ENCODE assay signal across 32 cellular contexts in genomic region chr17:4893721-4894560, GRCh38. TPM values are rescaled to one million over a fixed set of nuclear protein-coding genes. Genes with fewer than 3 reads are reported as not detected.
"Had no signal": no experiment of that assay in that cellular context is flagged by ENCODE, and none has a peak within 500 bp of the region (broad histone marks: within the 10 kb centered on the region; RNA-seq: fewer than 3 reads in every experiment).

No MANE protein-coding gene starts in this region.

- H3K27me3 Mint-ChIP-seq: activated CD4-positive, alpha-beta T cell treated with anti-CD3 and anti-CD28 coated beads for 36 hours; activated naive CD8-positive, alpha-beta T cell treated with anti-CD3 and anti-CD28 coated beads for 36 hours; central memory CD8-positive, alpha-beta T cell; effector memory CD8-positive, alpha-beta T cell; naive thymus-derived CD8-positive, alpha-beta T cell had no signal

- H3K27ac Mint-ChIP-seq: activated CD4-positive, alpha-beta T cell treated with anti-CD3 and anti-CD28 coated beads for 36 hours; activated naive CD8-positive, alpha-beta T cell treated with anti-CD3 and anti-CD28 coated beads for 36 hours; mesothelial cell of epicardium; naive thymus-derived CD8-positive, alpha-beta T cell; WTC11 had no signal

- H3K4me3 ChIP-seq: breast epithelium, esophagus squamous epithelium, gastroesophageal sphincter, left lung, pancreas, psoas muscle, stomach, suprapubic skin, tibial nerve had no signal

- H3K4me1 ChIP-seq: breast epithelium, psoas muscle had no signal

- H3K27ac ChIP-seq: breast epithelium, esophagus squamous epithelium, gastroesophageal sphincter, left lung, neutrophil, pancreas, psoas muscle, stomach, suprapubic skin, tibial nerve had no signal

- H3K4me3 Mint-ChIP-seq: activated CD4-positive, alpha-beta T cell treated with anti-CD3 and anti-CD28 coated beads for 36 hours; activated naive CD8-positive, alpha-beta T cell treated with anti-CD3 and anti-CD28 coated beads for 36 hours; central memory CD8-positive, alpha-beta T cell; effector memory CD8-positive, alpha-beta T cell; mesothelial cell of epicardium; naive thymus-derived CD8-positive, alpha-beta T cell; WTC11 had no signal

- H3K9me3 ChIP-seq: breast epithelium, esophagus squamous epithelium, gastroesophageal sphincter, left lung, neutrophil, pancreas, psoas muscle, stomach, suprapubic skin, tibial nerve had no signal

- H3K9me3 Mint-ChIP-seq: activated naive CD8-positive, alpha-beta T cell treated with anti-CD3 and anti-CD28 coated beads for 36 hours; central memory CD8-positive, alpha-beta T cell; effector memory CD8-positive, alpha-beta T cell; mesothelial cell of epicardium; naive thymus-derived CD8-positive, alpha-beta T cell; WTC11 had no signal

- H3K27me3 ChIP-seq: breast epithelium, pancreas, suprapubic skin had no signal

- ATAC-seq: activated CD4-positive, alpha-beta T cell treated with anti-CD3 and anti-CD28 coated beads for 36 hours; effector memory CD8-positive, alpha-beta T cell; gastroesophageal sphincter; left lung; naive thymus-derived CD8-positive, alpha-beta T cell; pancreas; psoas muscle; right cardiac atrium; WTC11 had no signal

- DNase-seq: activated CD4-positive, alpha-beta T cell treated with anti-CD3 and anti-CD28 coated beads for 36 hours; activated CD4-positive, alpha-beta T cell treated with anti-CD3 and anti-CD28 coated beads, Interleukin-2, amount 50 U/mL, for 4 hours; activated CD8-positive, alpha-beta memory T cell treated with anti-CD3 and anti-CD28 coated beads, Interleukin-2, amount 50 U/mL, for 48 hours; activated naive CD4-positive, alpha-beta T cell treated with Interleukin-2 at 50 U/mL for 16 hours; activated naive CD8-positive, alpha-beta T cell treated with anti-CD3 and anti-CD28 coated beads for 36 hours; activated T-cell treated with anti-CD3 and anti-CD28 coated beads, Interleukin-2, amount 50 U/mL, for 48 hours; effector memory CD8-positive, alpha-beta T cell; esophagus squamous epithelium; head of caudate nucleus; kidney; naive thymus-derived CD8-positive, alpha-beta T cell; right cardiac atrium; stimulated activated CD4-positive, alpha-beta T cell treated with anti-CD3 and anti-CD28 coated beads, Interleukin-4, amount 100 ng/mL, for 24 hours; stomach; T-helper 9 cell had no signal

- FAIRE-seq: colon, kidney, pancreas, urothelium cell line had no signal

RNA-seq across cellular contexts. Expression of gene GP1BA, which starts 38.1 kb away (rescaled TPM):
- total RNA-seq: activated CD4-positive, alpha-beta T cell treated with anti-CD3 and anti-CD28 coated beads for 36 hours; activated CD8-positive, alpha-beta memory T cell treated with anti-CD3 and anti-CD28 coated beads for 36 hours; activated naive CD8-positive, alpha-beta T cell treated with anti-CD3 and anti-CD28 coated beads for 36 hours; breast epithelium; dermis microvascular lymphatic vessel endothelial cell; esophagus squamous epithelium; kidney; lung microvascular endothelial cell; mesothelial cell of epicardium; naive thymus-derived CD8-positive, alpha-beta T cell; stomach; suprapubic skin; T-helper 1 cell treated with Interleukin-12 subunit alpha and Interleukin-12 subunit beta and Interleukin-4 antibody, amounts not matched to agents 30 ng/mL and 1 ng/mL, for 36 hours; tibial nerve; WTC11 had no signal
